9 cellular contexts compared by ENCODE assay signal in genomic region chr2:170820647-170821630, GRCh38. TPM values are rescaled to one million over a fixed set of nuclear protein-coding genes. Genes with fewer than 3 reads are reported as not detected.
DNase-seq lines count a peak whose midpoint lies in the region; ATAC-seq and TF ChIP-seq lines count a peak whose summit lies in the region.
"Had no signal": no experiment of that assay in that cellular context is flagged by ENCODE, and none has a peak within 500 bp of the region (broad histone marks: within the 10 kb centered on the region; RNA-seq: fewer than 3 reads in every experiment).

No MANE protein-coding gene starts in this region.

- H3K36me3 ChIP-seq in HUES48 (ENCODE audit: control insufficient read depth, insufficient read depth, low read length) = no peaks in the 10 kb centered on the region
- H3K36me3 ChIP-seq in parathyroid adenoma (ENCODE audit: control insufficient read depth, insufficient read depth, low read length) = no peaks in the 10 kb centered on the region
- H3K36me3 ChIP-seq: adrenal gland had no signal

- peak; percentile 41 for ATAC-seq in GM18519 (IDR thresholded peaks at IDR 0.05; ENCODE audit: low FRiP score, unreplicated experiment)
- no peak for ATAC-seq in GM19397 (IDR thresholded peaks at IDR 0.05; ENCODE audit: unreplicated experiment)

- TF ChIP-seq CTCF in coronary artery (IDR thresholded peaks at IDR 0.05) (no peak), parathyroid adenoma (IDR thresholded peaks at IDR 0.05) (no peak)

- H3K27ac ChIP-seq in HUES48 (ENCODE audit: low read depth, low read length) (no peak overlapping the region), coronary artery (no peak overlapping the region), parathyroid adenoma (no peak overlapping the region)
- H3K27ac ChIP-seq: adrenal gland had no signal

- H3K27me3 ChIP-seq in HUES48 (ENCODE audit: control insufficient read depth, insufficient read depth, low read length) (peaks cover 99% of the 10 kb centered on the region), parathyroid adenoma (ENCODE audit: control insufficient read depth, insufficient read depth, low read length) (no peaks in the 10 kb centered on the region)

- DNase-seq in coronary artery (ENCODE audit: low spot score) (no peak), NCI-H510A (lab: John Stamatoyannopoulos, UW) (no peak), NCI-H526 treated with DMSO at 0.1 percent for 48 hours (lab: John Stamatoyannopoulos, UW) (no peak), H4 (ENCODE audit: low spot score) (no peak)
- DNase-seq: adrenal gland had no signal

- no peaks in the 10 kb centered on the region for H3K9me3 ChIP-seq in HUES48 (ENCODE audit: control insufficient read depth, insufficient read depth, low read length)
- no peaks in the 10 kb centered on the region for H3K9me3 ChIP-seq in parathyroid adenoma (ENCODE audit: control insufficient read depth, low read length)
- H3K9me3 ChIP-seq: adrenal gland had no signal

- H3K9ac ChIP-seq in HUES48 (ENCODE audit: low read depth, low read length) (no peak overlapping the region), parathyroid adenoma (no peak overlapping the region)

- peaks cover 6% of the 10 kb centered on the region for H3K79me2 ChIP-seq in parathyroid adenoma

- peak overlapping the region; percentile 81 for H3K4me2 ChIP-seq in parathyroid adenoma (ENCODE audit: low read length)

- H2AFZ ChIP-seq in parathyroid adenoma = no peak overlapping the region

- H3K4me1 ChIP-seq in HUES48 (ENCODE audit: control insufficient read depth, insufficient read depth, low read length) (peaks cover 39% of the 10 kb centered on the region), parathyroid adenoma (peaks cover 5% of the 10 kb centered on the region)

- H3K4me3 ChIP-seq in HUES48 (ENCODE audit: low read depth, low read length) = peak overlapping the region; percentile 64; the same call in 1 of the 2 replicates
- peak overlapping the region; percentile 65 for H3K4me3 ChIP-seq in coronary artery
- H3K4me3 ChIP-seq in parathyroid adenoma (ENCODE audit: low read depth, low read length) = peak overlapping the region; percentile 91
- H3K4me3 ChIP-seq: adrenal gland had no signal

RNA-seq across cellular contexts. Expression of gene GAD1, which starts 4.3 kb away (rescaled TPM):
- total RNA-seq in H4 (2014; rRNA removed; shearing (Covaris generic)) = 2.2 and 4.3 TPM in 2 replicates

RNA-seq across cellular contexts. Expression of gene ERICH2, which starts 50.8 kb away (rescaled TPM):
- 0.68 and 1.1 TPM in 2 replicates for total RNA-seq in H4 (2014; rRNA removed; shearing (Covaris generic))
